In genomic region chr7:135761751-135762488, GRCh38 we compare ENCODE assay signal across 13 cellular contexts. TPM values are rescaled to one million over a fixed set of nuclear protein-coding genes. Genes with fewer than 3 reads are reported as not detected.
A peak's percentile ranks its signal among the peaks of the same experiment; 100 is the strongest.
DNase-seq lines count a peak whose midpoint lies in the region; ATAC-seq, FAIRE-seq and TF ChIP-seq lines count a peak whose summit lies in the region.
"Had no signal": no experiment of that assay in that cellular context is flagged by ENCODE, and none has a peak within 500 bp of the region (broad histone marks: within the 10 kb centered on the region; RNA-seq: fewer than 3 reads in every experiment).

No MANE protein-coding gene starts in this region.

- H4K20me1 ChIP-seq in H1 (replicated peaks in 1 of 2; ENCODE audit: control insufficient read depth in 1 of 2, insufficient read depth in 2 of 2, low read length in 2 of 2) = no peaks in the 10 kb centered on the region

- peak overlapping the region; percentile 86; the same call in 1 of the 2 replicates for H2AFZ ChIP-seq in H1 (ENCODE audit: low read length)

- no peak overlapping the region for H3K27ac ChIP-seq in Panc1 (ENCODE audit: low read length)
- H3K27ac ChIP-seq in H1 (ENCODE audit: low read depth, low read length) = no peak overlapping the region

- peak overlapping the region; percentile 43; the same call in 1 of the 2 replicates for H2BK20ac ChIP-seq in H1 (ENCODE audit: low read length)

- H3K79me1 ChIP-seq in H1 (ENCODE audit: low read depth, low read length) = no peaks in the 10 kb centered on the region

- H4K91ac ChIP-seq in H1 (replicated peaks; ENCODE audit: insufficient read length, low read length) = no peak overlapping the region

- H3K79me2 ChIP-seq in H1 (ENCODE audit: control insufficient read depth in 1 of 2, insufficient read depth in 2 of 2, low read length in 2 of 2) = no peaks in the 10 kb centered on the region

- H2BK120ac ChIP-seq in H1 (replicated peaks; ENCODE audit: low read depth, low read length) = no peak overlapping the region

- H3K36me3 ChIP-seq in Panc1 (ENCODE audit: control insufficient read depth, insufficient read depth, low read length) (no peaks in the 10 kb centered on the region), H1 (ENCODE audit: control insufficient read depth in 2 of 4, insufficient read depth in 4 of 4, low read length in 3 of 4) (no peaks in the 10 kb centered on the region)
- H3K36me3 ChIP-seq: spleen had no signal

- FAIRE-seq in H1 (lab: Jason Lieb, UNC) = no peak

- no peak overlapping the region for H3K4ac ChIP-seq in H1 (replicated peaks; ENCODE audit: insufficient read length, low read depth, low read length)

- H3K4me3 ChIP-seq in Panc1 (ENCODE audit: low read depth in 2 of 2, low read length in 2 of 2) (no peak overlapping the region), H1 (ENCODE audit: extremely low read depth in 1 of 4, insufficient read depth in 2 of 4, low read depth in 3 of 4, low read length in 4 of 4) (no peak overlapping the region)
- H3K4me3 ChIP-seq: spleen had no signal

- H3K14ac ChIP-seq in H1 (ENCODE audit: insufficient read length) = no peak overlapping the region

- TF ChIP-seq POLR2A in H1 (IDR thresholded peaks at IDR 0.05; ENCODE audit: control extremely low read depth in 1 of 2, low read depth in 2 of 2, low read length in 2 of 2) = no peak

- H3K27me3 ChIP-seq in Panc1 (ENCODE audit: control insufficient read depth, insufficient read depth, low read length) (peaks cover 10% of the 10 kb centered on the region), H1 (replicated peaks in 1 of 4; ENCODE audit: control insufficient read depth in 3 of 4, extremely low read depth in 1 of 4, insufficient read depth in 3 of 4, low read length in 3 of 4) (no peaks in the 10 kb centered on the region)

- H3K18ac ChIP-seq in H1 (ENCODE audit: extremely low read depth, low read length) = no peak overlapping the region

- peak; percentile 68; the same call in 1 of the 2 replicates for ATAC-seq in Panc1
- ATAC-seq in GM21529 (IDR thresholded peaks at IDR 0.05; ENCODE audit: unreplicated experiment) = no peak
- ATAC-seq: activated T-cell treated with anti-CD3 and anti-CD28 coated beads, Interleukin-2, amount 50 U/mL, for 72 hours had no signal

- no TSS peak for BruUV-seq in Panc1 (replicated peaks; lab: Mats Ljungman, UMichigan)

- POLR2A ChIA-PET in Panc1 (lab: Charles Lee) (no interaction called here), H1 (lab: Charles Lee; ENCODE audit: partially characterized antibody) (no interaction called here)

- H3K9ac ChIP-seq in H1 (replicated peaks in 1 of 4; ENCODE audit: extremely low read depth in 1 of 4, low read depth in 3 of 4, low read length in 3 of 4) = no peak overlapping the region

- H2BK5ac ChIP-seq in H1 (ENCODE audit: low read depth, low read length) = no peak overlapping the region

- H3K9me3 ChIP-seq in Panc1 (ENCODE audit: control insufficient read depth, insufficient read depth, low read depth, low read length) (no peaks in the 10 kb centered on the region), H1 (ENCODE audit: insufficient read depth in 2 of 2, low read depth in 1 of 2, low read length in 1 of 2) (peaks cover 2% of the 10 kb centered on the region in 2 experiments; a peak in 3 of 4 replicates)
- H3K9me3 ChIP-seq: spleen had no signal

- intact Hi-C loops in Panc1 (cut with micrococcal nuclease; ENCODE audit: unreplicated experiment) = no loop called here

- DNase-seq in CMK (ENCODE audit: low read depth) (peak; percentile 20), Panc1 (ENCODE audit: low read depth, low spot score) (no peak), H1 (ENCODE audit: low read depth in 1 of 2, low spot score in 2 of 2) (no peak), myocyte (ENCODE audit: low read depth) (peak; percentile 94), ACHN (no peak), SHP77 (lab: John Stamatoyannopoulos, UW) (no peak)
- no peak for DNase-seq in stimulated activated CD4-positive, alpha-beta T cell treated with anti-CD3 and anti-CD28 coated beads, Interleukin-2, amount 100 ng/mL, for 24 hours
- DNase-seq: activated T-cell treated with anti-CD3 and anti-CD28 coated beads, Interleukin-2, amount 50 U/mL, for 72 hours; effector memory CD4-positive, alpha-beta T cell; spleen; SW 1271 had no signal

- H3K4me1 ChIP-seq in Panc1 (ENCODE audit: control insufficient read depth, insufficient read depth, low read length) (no peaks in the 10 kb centered on the region), H1 (replicated peaks in 1 of 4; ENCODE audit: control insufficient read depth in 3 of 4, insufficient read depth in 4 of 4, low read length in 3 of 4) (peaks cover 0 to 2% (median 1%) of the 10 kb centered on the region in 4 experiments; a peak in 3 of 7 replicates)

- in situ Hi-C loops in Panc1 (cut with HindIII; ENCODE audit: low pct_unique_long_range_greater_than_20kb, low sequenced_read_pairs) (no loop called here), ACHN (cut with HindIII; ENCODE audit: low pct_ligation_motif_present, low pct_unique_long_range_greater_than_20kb, low sequenced_read_pairs) (no loop called here)

- TF ChIP-seq EP300 in H1 (IDR thresholded peaks at IDR 0.05; ENCODE audit: borderline replicate concordance in 1 of 2, low read depth in 2 of 2, low read length in 2 of 2) = no peak

- no peak overlapping the region for H2AK5ac ChIP-seq in H1 (ENCODE audit: low read depth, low read length)

- TF ChIP-seq RAD21 in H1 (IDR thresholded peaks at IDR 0.05 in 1 of 2, conservative IDR thresholded peaks at IDR 0.05 in 1 of 2; ENCODE audit: low read depth in 2 of 2, low read length in 2 of 2) = no peak

- 87% methylated on average over 10 of the region's 10 CpGs; no CpG with 5 or more reads in 1 of the 2 experiments for WGBS in H1 (ENCODE audit: extremely low coverage in 1 of 2, insufficient coverage in 1 of 2, insufficient read length in 1 of 2, insufficient replicate concordance in 2 of 2, low coverage in 1 of 2, low lambda C conversion rate in 2 of 2, missing lambda C conversion rate in 1 of 2), 2 experiments

- no peak overlapping the region for H3K4me2 ChIP-seq in H1 (ENCODE audit: insufficient read depth in 1 of 2, low read depth in 2 of 2, low read length in 2 of 2)

- H3K23ac ChIP-seq in H1 (ENCODE audit: insufficient read length) = no peak overlapping the region

- no peak overlapping the region for H4K5ac ChIP-seq in H1 (ENCODE audit: insufficient read length, low read depth, low read length)

- no peak overlapping the region for H3K56ac ChIP-seq in H1 (replicated peaks; ENCODE audit: insufficient read length, low read depth, low read length)

- CTCF ChIA-PET in Panc1 (lab: Charles Lee) (no interaction called here), H1 (lab: Charles Lee; ENCODE audit: partially characterized antibody) (interaction anchor here (0.7 to 0.8 kb wide), 2 partner anchors 15 to 228 kb away, joined by 3 read pairs; no protein-coding TSS in a partner anchor)

- H3K23me2 ChIP-seq in H1 (ENCODE audit: low read depth, low read length) = no peaks in the 10 kb centered on the region

- no peak overlapping the region for H2BK15ac ChIP-seq in H1 (ENCODE audit: low read length)

- no peak overlapping the region for H2BK12ac ChIP-seq in H1 (ENCODE audit: low read depth, low read length)

- no peak overlapping the region; the same call in 1 of the 2 replicates for H4K8ac ChIP-seq in H1 (ENCODE audit: extremely low read depth, insufficient read depth, low read length)

- no peak for TF ChIP-seq CTCF in Panc1 (IDR thresholded peaks at IDR 0.05)
- TF ChIP-seq CTCF in H1 (IDR thresholded peaks at IDR 0.05; ENCODE audit: control extremely low read depth in 1 of 3, insufficient read depth in 1 of 3, low read depth in 1 of 3, low read length in 3 of 3) = no peak

TF ChIP-seq in H1, 55 proteins besides CTCF, POLR2A, EP300 and RAD21:
- TF ChIP-seq CHD1 (IDR thresholded peaks at IDR 0.05; ENCODE audit: low read depth, low read length) = no peak
- TF ChIP-seq BACH1 (IDR thresholded peaks at IDR 0.05; ENCODE audit: low read length) = no peak
- no peak for TF ChIP-seq KDM5A (IDR thresholded peaks at IDR 0.05; ENCODE audit: low read length)
- TF ChIP-seq CBX8 (IDR thresholded peaks at IDR 0.05; ENCODE audit: borderline replicate concordance, low read depth, low read length) = no peak
- no peak for TF ChIP-seq GTF2F1 (IDR thresholded peaks at IDR 0.05; ENCODE audit: borderline replicate concordance, low read depth, low read length)

RNA-seq across cellular contexts. Expression of gene FAM180A, which starts 13.3 kb away (rescaled TPM):
- total RNA-seq in Panc1 (2021; ENCODE audit: unreplicated experiment) (not detected), myocyte (2.6 and 3.1 TPM in 2 replicates)
- not detected for polyA plus RNA-seq in Panc1 (2012; ENCODE audit: insufficient read length)
- total RNA-seq in H1 (2021; fragmentation: NEBNext Ultra II Directional; extraction: Animal tissue kit (Norgen Biotek cat#: 25700)) = not detected in 2 replicates
- polyA plus RNA-seq in H1 (2011; rRNA removed) = not detected in 2 replicates
- not detected for polyA plus RNA-seq in H1 (2011; cell fraction: cytosol; rRNA removed)
- not detected for polyA plus RNA-seq in H1 (2011; cell fraction: nucleus; rRNA removed)
- polyA plus RNA-seq in H1 (2012, experiment 1 of 2) = not detected in 4 replicates
- polyA plus RNA-seq in H1 (2012, experiment 2 of 2) = not detected
- polyA plus RNA-seq in H1 (2013, experiment 1 of 2) = not detected
- not detected for polyA plus RNA-seq in H1 (2013, experiment 2 of 2)
- not detected in 2 replicates for polyA minus RNA-seq in H1 (2011; rRNA and poly(A)+ RNA removed)
- not detected for polyA minus RNA-seq in H1 (2011; cell fraction: cytosol; rRNA and poly(A)+ RNA removed)
- not detected for polyA minus RNA-seq in H1 (2011; cell fraction: nucleus; rRNA and poly(A)+ RNA removed)
- polyA plus RNA-seq in myocyte (2012) = 5.7 TPM
- total RNA-seq: activated T-cell treated with anti-CD3 and anti-CD28 coated beads, Interleukin-2, amount 50 U/mL, for 72 hours; mononuclear cell had no signal

RNA-seq across cellular contexts. Expression of gene SLC13A4, which starts 33.9 kb away (rescaled TPM):
- not detected for total RNA-seq in Panc1 (2021; ENCODE audit: unreplicated experiment)
- 0.58 TPM for polyA plus RNA-seq in Panc1 (2012; ENCODE audit: insufficient read length)
- total RNA-seq in H1 (2021; fragmentation: NEBNext Ultra II Directional; extraction: Animal tissue kit (Norgen Biotek cat#: 25700)) = 3.7 and 3.9 TPM in 2 replicates
- 5.9 and 7.5 TPM in 2 replicates for polyA plus RNA-seq in H1 (2011; rRNA removed)
- 5.9 TPM for polyA plus RNA-seq in H1 (2011; cell fraction: cytosol; rRNA removed)
- 8.6 TPM for polyA plus RNA-seq in H1 (2011; cell fraction: nucleus; rRNA removed)
- polyA plus RNA-seq in H1 (2012, experiment 1 of 2) = 5.2 to 7.9 TPM (median 6.0 TPM) in 4 replicates
- polyA plus RNA-seq in H1 (2012, experiment 2 of 2) = 2.0 TPM
- 5.7 TPM for polyA plus RNA-seq in H1 (2013, experiment 1 of 2)
- 5.8 TPM for polyA plus RNA-seq in H1 (2013, experiment 2 of 2)
- 7.0 and 11.1 TPM in 2 replicates for polyA minus RNA-seq in H1 (2011; rRNA and poly(A)+ RNA removed)
- 2.4 TPM for polyA minus RNA-seq in H1 (2011; cell fraction: cytosol; rRNA and poly(A)+ RNA removed)
- 7.2 TPM for polyA minus RNA-seq in H1 (2011; cell fraction: nucleus; rRNA and poly(A)+ RNA removed)
- 0.03 TPM in 1 of 2 replicates, not detected in the other for total RNA-seq in myocyte
- polyA plus RNA-seq in myocyte (2012) = 2.0 TPM
- total RNA-seq: activated T-cell treated with anti-CD3 and anti-CD28 coated beads, Interleukin-2, amount 50 U/mL, for 72 hours; mononuclear cell had no signal

Comparison
In these comparisons a context has a peak if more than half of its experiments do, and no peak if none do; other contexts are left out.
1. DNase-seq: peak in CMK (single experiment) and myocyte (single experiment); none in Panc1 (single experiment), H1 (0 of 2), ACHN (single experiment), SHP77 (0 of 2) and stimulated activated CD4-positive, alpha-beta T cell treated with anti-CD3 and anti-CD28 coated beads, Interleukin-2, amount 100 ng/mL, for 24 hours (0 of 2).